In the genomic region with DNA sequence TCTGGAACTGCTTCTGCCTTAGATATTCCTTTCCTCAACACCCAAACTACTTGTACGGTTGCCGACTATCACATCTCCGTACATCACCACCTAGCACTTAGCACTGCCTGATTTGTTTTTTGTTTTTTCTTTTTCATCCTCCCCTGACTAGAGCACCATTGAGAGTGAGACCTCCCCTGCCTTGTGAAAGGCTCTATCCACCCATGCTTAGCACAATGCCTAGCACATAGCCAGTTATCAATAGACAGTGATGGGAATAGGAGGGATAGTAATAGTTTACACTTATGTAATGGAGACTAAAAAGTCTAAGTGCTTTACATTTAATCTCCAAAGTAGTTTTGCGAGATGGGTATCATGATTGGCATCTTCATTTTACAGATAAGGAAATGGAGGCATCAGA, we compare ENCODE assay signal across 22 cellular contexts.
A peak's percentile ranks its signal among the peaks of the same experiment; 100 is the strongest.
DNase-seq lines count a peak whose midpoint lies in the region; FAIRE-seq and TF ChIP-seq lines count a peak whose summit lies in the region.
"Had no signal": no experiment of that assay in that cellular context is flagged by ENCODE, and none has a peak within 500 bp of the region (broad histone marks: within the 10 kb centered on the region; RNA-seq: fewer than 3 reads in every experiment).

No MANE protein-coding gene starts in this region.

- H3K27me3 Mint-ChIP-seq in CD14-positive monocyte (ENCODE audit: low read depth in 3 of 3), result peaks cover 0 to 2% (median 2%) of the 10 kb centered on the region in 3 donors
- H3K27me3 Mint-ChIP-seq in neural crest cell (ENCODE audit: low read depth), result no peaks in the 10 kb centered on the region

- no peak overlapping the region for H3K27ac ChIP-seq in H1 (ENCODE audit: low read depth, low read length)
- H3K27ac ChIP-seq in stomach, result no peak overlapping the region
- H3K27ac ChIP-seq: A549, C4-2B had no signal

- H3K79me2 ChIP-seq in H1 (ENCODE audit: control insufficient read depth in 1 of 2, insufficient read depth in 2 of 2, low read length in 2 of 2), result peaks cover 0 to 2% of the 10 kb centered on the region in 2 experiments; a peak in 2 of 4 replicates

- H3K4me1 Mint-ChIP-seq in CD14-positive monocyte (peaks cover 30% of the 10 kb centered on the region), neural crest cell (peaks cover 19% of the 10 kb centered on the region)
- H3K4me1 Mint-ChIP-seq: CD8-positive, alpha-beta memory T cell had no signal

- H2BK120ac ChIP-seq in H1 (replicated peaks; ENCODE audit: low read depth, low read length), result no peak overlapping the region

- no peak overlapping the region for H3K4me3 Mint-ChIP-seq in CD14-positive monocyte
- no peak overlapping the region for H3K4me3 Mint-ChIP-seq in neural crest cell
- H3K4me3 Mint-ChIP-seq: CD4-positive, alpha-beta T cell; CD8-positive, alpha-beta memory T cell; GM23338 had no signal

- 0 out of 2 replicates have a peak, but pooled peaks cover 2% of the 10 kb centered on the region for H3K79me1 ChIP-seq in H1 (ENCODE audit: low read depth, low read length)

- no peak overlapping the region for H4K8ac ChIP-seq in H1 (ENCODE audit: extremely low read depth, insufficient read depth, low read length)

- intact Hi-C loops in CD14-positive monocyte (cut with micrococcal nuclease), result no loop called here
- intact Hi-C loops in stomach (cut with DNase I; ENCODE audit: low total_unique reads), result no loop called here

- POLR2A ChIA-PET in H1 (lab: Charles Lee; ENCODE audit: partially characterized antibody), result interaction anchor here (1.0 to 1.3 kb wide), 2 partner anchors 19 to 26 kb away, joined by 3 to 5 read pairs; no protein-coding TSS in a partner anchor

- H3K23ac ChIP-seq in H1 (ENCODE audit: insufficient read length), result no peak overlapping the region

- peaks cover 0 to 13% (median 1%) of the 10 kb centered on the region in 4 experiments; a peak in 2 of 7 replicates for H3K4me1 ChIP-seq in H1 (replicated peaks in 1 of 4; ENCODE audit: control insufficient read depth in 3 of 4, insufficient read depth in 4 of 4, low read length in 3 of 4)
- H3K4me1 ChIP-seq in stomach, result peaks cover 0 to 4% (median 0%) of the 10 kb centered on the region in 4 donors
- H3K4me1 ChIP-seq: A549 had no signal

- TF ChIP-seq POLR2A in H1 (IDR thresholded peaks at IDR 0.05; ENCODE audit: control extremely low read depth in 1 of 2, low read depth in 2 of 2, low read length in 2 of 2), result no peak
- TF ChIP-seq POLR2A in stomach (IDR thresholded peaks at IDR 0.05), result no peak

- H3K36me3 ChIP-seq in H1 (ENCODE audit: control insufficient read depth in 2 of 4, insufficient read depth in 4 of 4, low read length in 3 of 4), result no peaks in the 10 kb centered on the region
- no peaks in the 10 kb centered on the region for H3K36me3 ChIP-seq in stomach

- H2BK15ac ChIP-seq in H1 (ENCODE audit: low read length), result no peak overlapping the region

- H3K9me3 Mint-ChIP-seq in CD14-positive monocyte (peaks cover 6 to 16% (median 14%) of the 10 kb centered on the region in 7 donors), neural crest cell (peaks cover 9% of the 10 kb centered on the region)

- H3K4me3 ChIP-seq in H1 (ENCODE audit: extremely low read depth in 1 of 4, insufficient read depth in 2 of 4, low read depth in 3 of 4, low read length in 4 of 4) (no peak overlapping the region), stomach (no peak overlapping the region)
- H3K4me3 ChIP-seq: A549, GM23338 had no signal

- TF ChIP-seq CTCF in CD14-positive monocyte (IDR thresholded peaks at IDR 0.05) (no peak), H1 (IDR thresholded peaks at IDR 0.05; ENCODE audit: control extremely low read depth in 1 of 3, insufficient read depth in 1 of 3, low read depth in 1 of 3, low read length in 3 of 3) (no peak), neural crest cell (conservative IDR thresholded peaks at IDR 0.05) (no peak), stomach (IDR thresholded peaks at IDR 0.05) (no peak)

- peaks cover 0 to 2% of the 10 kb centered on the region in 2 experiments for H4K20me1 ChIP-seq in H1 (replicated peaks in 1 of 2; ENCODE audit: control insufficient read depth in 1 of 2, insufficient read depth in 2 of 2, low read length in 2 of 2)

- H3K27ac Mint-ChIP-seq in CD14-positive monocyte (peak overlapping the region in 4 of 7 donors; percentile 0 to 76 (median 24)), neural crest cell (ENCODE audit: unreplicated experiment) (peak overlapping the region; percentile 79)
- H3K27ac Mint-ChIP-seq: CD4-positive, alpha-beta T cell; CD8-positive, alpha-beta memory T cell; GM23338 had no signal

- no peaks in the 10 kb centered on the region for H3K27me3 ChIP-seq in H1 (replicated peaks in 1 of 4; ENCODE audit: control insufficient read depth in 3 of 4, extremely low read depth in 1 of 4, insufficient read depth in 3 of 4, low read length in 3 of 4)
- no peaks in the 10 kb centered on the region for H3K27me3 ChIP-seq in stomach

- H3K4ac ChIP-seq in H1 (replicated peaks; ENCODE audit: insufficient read length, low read depth, low read length), result no peak overlapping the region

- no peak overlapping the region for H3K14ac ChIP-seq in H1 (ENCODE audit: insufficient read length)

- no peak overlapping the region for H2BK12ac ChIP-seq in H1 (ENCODE audit: low read depth, low read length)

- no peak for TF ChIP-seq RAD21 in H1 (IDR thresholded peaks at IDR 0.05 in 1 of 2, conservative IDR thresholded peaks at IDR 0.05 in 1 of 2; ENCODE audit: low read depth in 2 of 2, low read length in 2 of 2)

- peak overlapping the region; percentile 34 for H4K91ac ChIP-seq in H1 (replicated peaks; ENCODE audit: insufficient read length, low read length)

- TF ChIP-seq EP300 in H1 (IDR thresholded peaks at IDR 0.05; ENCODE audit: borderline replicate concordance in 1 of 2, low read depth in 2 of 2, low read length in 2 of 2) (no peak), stomach (IDR thresholded peaks at IDR 0.05) (no peak)

- FAIRE-seq in H1 (lab: Jason Lieb, UNC), result no peak
- FAIRE-seq: A549, D721Med, GM12891, GM18507, H54 had no signal

- H3K56ac ChIP-seq in H1 (replicated peaks; ENCODE audit: insufficient read length, low read depth, low read length), result no peak overlapping the region

- no peak overlapping the region for H3K18ac ChIP-seq in H1 (ENCODE audit: extremely low read depth, low read length)

- H4K5ac ChIP-seq in H1 (ENCODE audit: insufficient read length, low read depth, low read length), result no peak overlapping the region

- H3K9me3 ChIP-seq in H1 (ENCODE audit: insufficient read depth in 2 of 2, low read depth in 1 of 2, low read length in 1 of 2), result no peaks in the 10 kb centered on the region
- H3K9me3 ChIP-seq in stomach, result peaks cover 0 to 10% (median 3%) of the 10 kb centered on the region in 4 donors
- H3K9me3 ChIP-seq: A549 had no signal

- CTCF ChIA-PET in H1 (lab: Charles Lee; ENCODE audit: partially characterized antibody), result interaction anchor here (0.7 to 4.6 kb wide), 7 partner anchors 9 to 238 kb away, joined by 3 to 48 read pairs (median 7); no protein-coding TSS in a partner anchor

- no peak overlapping the region for H3K9ac ChIP-seq in H1 (replicated peaks in 1 of 4; ENCODE audit: extremely low read depth in 1 of 4, low read depth in 3 of 4, low read length in 3 of 4)

- WGBS in H1 (ENCODE audit: extremely low coverage in 1 of 2, insufficient coverage in 1 of 2, insufficient read length in 1 of 2, insufficient replicate concordance in 2 of 2, low coverage in 1 of 2, low lambda C conversion rate in 2 of 2, missing lambda C conversion rate in 1 of 2), 2 experiments, result 93% methylated on average over 4 of the region's 4 CpGs; no CpG with 5 or more reads in 1 of the 2 experiments
- 93 to 99% (median 96%) methylated on average over 4 of the region's 4 CpGs for WGBS in stomach, 5 donors

- no peak overlapping the region for H3K4me2 ChIP-seq in H1 (ENCODE audit: insufficient read depth in 1 of 2, low read depth in 2 of 2, low read length in 2 of 2)
- H3K4me2 ChIP-seq: A549, GM23338 had no signal

- no peak overlapping the region for H2BK20ac ChIP-seq in H1 (ENCODE audit: low read length)

- H2AK5ac ChIP-seq in H1 (ENCODE audit: low read depth, low read length), result no peak overlapping the region

- DNase-seq in CD14-positive monocyte (ENCODE audit: low spot score) (no peak), H1 (ENCODE audit: low read depth in 1 of 2, low spot score in 2 of 2) (no peak), neural crest cell (ENCODE audit: low read depth, low spot score) (no peak), NCI-H524 treated with DMSO at 0.1 percent for 48 hours (lab: John Stamatoyannopoulos, UW) (no peak), GM03348 (ENCODE audit: low spot score) (no peak), OCI-M2 (lab: John Stamatoyannopoulos, UW; ENCODE audit: unreplicated experiment) (no peak), stomach (no peak)
- DNase-seq: 8988T; CD4-positive, alpha-beta T cell; CD8-positive, alpha-beta memory T cell; DMS 273 treated with DMSO at 0.1 percent for 48 hours; DMS79; EL; GDM1; HCEC 1CT had no signal

- H3K36me3 Mint-ChIP-seq in CD14-positive monocyte (peaks cover 8 to 9% of the 10 kb centered on the region in 2 donors), neural crest cell (ENCODE audit: low read depth) (peaks cover 14% of the 10 kb centered on the region)

- peaks cover 3% of the 10 kb centered on the region; the same call in 1 of the 2 replicates for H3K23me2 ChIP-seq in H1 (ENCODE audit: low read depth, low read length)

- H2BK5ac ChIP-seq in H1 (ENCODE audit: low read depth, low read length), result no peak overlapping the region

- no peak overlapping the region for H2AFZ ChIP-seq in H1 (ENCODE audit: low read length)
- H2AFZ ChIP-seq: GM23338 had no signal
